Comparison of ENCODE assay signal across 8 cellular contexts in genomic region chr10:103884681-103885139, GRCh38. TPM values are rescaled to one million over a fixed set of nuclear protein-coding genes. Genes with fewer than 3 reads are reported as not detected.
DNase-seq lines count a peak whose midpoint lies in the region; ATAC-seq and TF ChIP-seq lines count a peak whose summit lies in the region.

No MANE protein-coding gene starts in this region.

- peak; percentile 57 for DNase-seq in NCI-H146 (lab: John Stamatoyannopoulos, UW)
- DNase-seq in T1000 (lab: John Stamatoyannopoulos, UW): peak; percentile 56
- peak; percentile 77 for DNase-seq in fibroblast of the aortic adventitia (ENCODE audit: low read depth)
- no peak for DNase-seq in stimulated activated CD4-positive, alpha-beta T cell treated with anti-CD3 and anti-CD28 coated beads, Interleukin-1b, Interleukin-23, amount 100 ng/mL, for 48 hours

- H3K27ac ChIP-seq in BLaER1 treated with 17β-estradiol and CSF1 and Interleukin-3, amounts not matched to agents 10 nM and 100 nM: peak overlapping the region in 2 of 11 experiments; percentile 4 to 30; a peak in 1 of 22 replicates
- H3K27ac ChIP-seq in neutrophil: no peak overlapping the region

- peak overlapping the region; percentile 28 to 67 (median 54); a peak in 21 of 22 replicates for H3K4me2 ChIP-seq in BLaER1 treated with 17β-estradiol and CSF1 and Interleukin-3, amounts not matched to agents 10 nM and 100 nM

- no peaks in the 10 kb centered on the region for H3K27me3 ChIP-seq in BLaER1 treated with 17β-estradiol and CSF1 and Interleukin-3, amounts not matched to agents 10 nM and 100 nM
- H3K27me3 ChIP-seq in neutrophil: no peaks in the 10 kb centered on the region

- no peaks in the 10 kb centered on the region; a peak in 1 of 22 replicates for H4K20me1 ChIP-seq in BLaER1 treated with 17β-estradiol and CSF1 and Interleukin-3, amounts not matched to agents 10 nM and 100 nM

- no peaks in the 10 kb centered on the region for H3K9me3 ChIP-seq in BLaER1 treated with 17β-estradiol and CSF1 and Interleukin-3, amounts not matched to agents 10 nM and 100 nM (replicated peaks in 1 of 11)
- no peaks in the 10 kb centered on the region for H3K9me3 ChIP-seq in neutrophil

- TF ChIP-seq CTCF in GM12874 (IDR thresholded peaks at IDR 0.05; ENCODE audit: insufficient read depth, low read depth, low read length) (peak; percentile 59), fibroblast of the aortic adventitia (IDR thresholded peaks at IDR 0.05; ENCODE audit: insufficient read depth, low read length) (peak; percentile 75), neutrophil (IDR thresholded peaks at IDR 0.05) (peak; percentile 60)

- peaks cover 27 to 59% (median 42%) of the 10 kb centered on the region in 11 experiments; a peak in 20 of 22 replicates for H3K36me3 ChIP-seq in BLaER1 treated with 17β-estradiol and CSF1 and Interleukin-3, amounts not matched to agents 10 nM and 100 nM
- peaks cover 68% of the 10 kb centered on the region for H3K36me3 ChIP-seq in neutrophil

- peaks cover 6 to 16% (median 12%) of the 10 kb centered on the region in 10 experiments for H3K4me1 ChIP-seq in BLaER1 treated with 17β-estradiol and CSF1 and Interleukin-3, amounts not matched to agents 10 nM and 100 nM
- H3K4me1 ChIP-seq in neutrophil (ENCODE audit: control insufficient read depth in 1 of 2, insufficient read depth in 1 of 2, low read depth in 1 of 2, low read length in 1 of 2): peaks cover 14 to 15% of the 10 kb centered on the region in 2 experiments

- ATAC-seq in GM19324 (IDR thresholded peaks at IDR 0.05; ENCODE audit: low FRiP score, unreplicated experiment): no peak

- peak overlapping the region in 4 of 11 experiments; percentile 4 to 39 (median 20); a peak in 4 of 22 replicates for H3K9ac ChIP-seq in BLaER1 treated with 17β-estradiol and CSF1 and Interleukin-3, amounts not matched to agents 10 nM and 100 nM

- no peak overlapping the region for H3K4me3 ChIP-seq in BLaER1 treated with 17β-estradiol and CSF1 and Interleukin-3, amounts not matched to agents 10 nM and 100 nM
- H3K4me3 ChIP-seq in fibroblast of the aortic adventitia (ENCODE audit: low read depth, low read length) (no peak overlapping the region), neutrophil (ENCODE audit: low read depth in 1 of 2, low read length in 1 of 2) (no peak overlapping the region)

RNA-seq across cellular contexts. Expression of gene SH3PXD2A, which starts 29.3 kb away (rescaled TPM):
- total RNA-seq in fibroblast of the aortic adventitia (ENCODE audit: low replicate concordance): 15.8 and 20.4 TPM in 2 replicates

RNA-seq across cellular contexts. Expression of gene STN1, which starts 33.3 kb away (rescaled TPM):
- total RNA-seq in fibroblast of the aortic adventitia (ENCODE audit: low replicate concordance): 18.4 and 34.9 TPM in 2 replicates
